7 cellular contexts compared by ENCODE assay signal in the genomic region with DNA sequence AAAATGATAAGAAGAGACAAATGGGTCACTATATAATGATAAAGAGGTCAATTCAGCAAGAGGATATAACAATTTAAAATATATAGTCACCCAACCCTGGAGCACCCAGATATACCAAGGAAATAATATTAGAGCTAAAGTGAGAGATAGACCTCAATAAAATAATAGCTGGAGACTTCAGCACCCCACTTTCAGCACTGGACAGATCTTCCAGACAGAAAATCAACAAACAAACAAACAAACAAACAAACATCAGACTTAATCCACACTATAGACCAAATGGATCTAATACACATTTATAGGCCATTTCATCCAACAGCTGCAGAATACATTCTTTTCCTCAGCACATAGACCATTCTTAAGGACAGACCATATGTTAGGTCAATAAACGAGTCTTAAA.
"Had no signal": no experiment of that assay in that cellular context is flagged by ENCODE, and none has a peak within 500 bp of the region (broad histone marks: within the 10 kb centered on the region; RNA-seq: fewer than 3 reads in every experiment).

No MANE protein-coding gene starts in this region.

- H3K9me3 ChIP-seq: HAP-1 had no signal

- H3K4me1 ChIP-seq: HAP-1 had no signal

- H3K36me3 ChIP-seq: HAP-1 had no signal

- H3K9ac ChIP-seq: GM23248 had no signal

- ATAC-seq: HCT116 had no signal

- DNase-seq: GM23248, GOT3, H7, IMR-90, KBM-7 had no signal

- H3K4me3 ChIP-seq: GM23248, HAP-1 had no signal

- H3K27ac ChIP-seq: GM23248 had no signal
